In the genomic region with DNA sequence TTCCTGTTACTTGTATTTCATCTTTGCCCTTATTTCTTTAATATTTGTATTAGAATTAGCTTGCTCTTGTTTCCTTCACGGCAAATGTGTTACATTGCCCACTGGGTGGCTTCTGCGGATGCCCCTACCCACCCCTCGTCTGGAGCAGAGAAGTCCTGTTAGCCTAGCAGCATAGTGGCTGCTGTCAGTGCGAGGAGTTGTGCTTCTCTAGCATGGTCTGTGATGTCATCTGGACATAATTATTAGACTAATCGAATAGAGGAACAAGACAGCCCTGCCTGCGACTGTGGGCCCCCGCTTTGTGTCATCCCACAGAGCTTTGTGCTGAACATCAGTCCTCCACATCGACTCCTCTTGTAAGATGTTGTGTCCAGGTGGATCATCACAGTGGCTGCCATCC, we compare ENCODE assay signal across 29 cellular contexts.
DNase-seq lines count a peak whose midpoint lies in the region; ATAC-seq and TF ChIP-seq lines count a peak whose summit lies in the region.
"Had no signal": no experiment of that assay in that cellular context is flagged by ENCODE, and none has a peak within 500 bp of the region (broad histone marks: within the 10 kb centered on the region; RNA-seq: fewer than 3 reads in every experiment).

No MANE protein-coding gene starts in this region.

- no peak for TF ChIP-seq EP300 in transverse colon (IDR thresholded peaks at IDR 0.05; ENCODE audit: low read depth)

- TF ChIP-seq CTCF in WTC11 (IDR thresholded peaks at IDR 0.05) (no peak), osteocyte (IDR thresholded peaks at IDR 0.05) (no peak), transverse colon (IDR thresholded peaks at IDR 0.05) (no peak)

- H3K9me3 ChIP-seq in transverse colon, result no peaks in the 10 kb centered on the region
- H3K9me3 ChIP-seq: A549, adrenal gland, body of pancreas, esophagus squamous epithelium, HAP-1, lower lobe of right lung, thyroid gland had no signal

- 70 to 86% methylated on average over 2 to 8 of the region's 8 CpGs for WGBS in transverse colon (ENCODE audit: low coverage in 1 of 2), 2 donors

- H3K4me1 Mint-ChIP-seq in activated naive CD8-positive, alpha-beta T cell (ENCODE audit: low read depth), result peaks cover 78% of the 10 kb centered on the region
- H3K4me1 Mint-ChIP-seq in activated naive CD8-positive, alpha-beta T cell treated with anti-CD3 and anti-CD28 coated beads for 36 hours, result peaks cover 49% of the 10 kb centered on the region
- H3K4me1 Mint-ChIP-seq in WTC11 (peaks cover 65% of the 10 kb centered on the region), osteocyte (ENCODE audit: unreplicated experiment) (peaks cover 15% of the 10 kb centered on the region)

- no peak overlapping the region for H3K4me3 ChIP-seq in transverse colon
- H3K4me3 ChIP-seq: A549, adrenal gland, body of pancreas, esophagus squamous epithelium, HAP-1, lower lobe of right lung, smooth muscle cell, thyroid gland had no signal

- peaks cover 13% of the 10 kb centered on the region for H3K36me3 Mint-ChIP-seq in activated naive CD8-positive, alpha-beta T cell
- peaks cover 39% of the 10 kb centered on the region for H3K36me3 Mint-ChIP-seq in activated naive CD8-positive, alpha-beta T cell treated with anti-CD3 and anti-CD28 coated beads for 36 hours
- H3K36me3 Mint-ChIP-seq in WTC11, result peaks cover 27% of the 10 kb centered on the region
- peaks cover 27% of the 10 kb centered on the region for H3K36me3 Mint-ChIP-seq in osteocyte (ENCODE audit: unreplicated experiment)

- peaks cover 13 to 46% (median 24%) of the 10 kb centered on the region in 4 donors for H3K4me1 ChIP-seq in transverse colon
- H3K4me1 ChIP-seq: body of pancreas, foreskin keratinocyte, HAP-1 had no signal

- ATAC-seq in WTC11 (no peak), HG03520 (IDR thresholded peaks at IDR 0.05; ENCODE audit: unreplicated experiment) (no peak)
- ATAC-seq: body of pancreas; foreskin keratinocyte; natural killer cell; stimulated activated naive CD8-positive, alpha-beta T cell treated with anti-CD3 and anti-CD28 coated beads, Interleukin-15, amount 100 ng/mL, for 72 hours had no signal

- H3K9me3 Mint-ChIP-seq in activated naive CD8-positive, alpha-beta T cell (ENCODE audit: low read depth), result no peaks in the 10 kb centered on the region
- no peaks in the 10 kb centered on the region for H3K9me3 Mint-ChIP-seq in activated naive CD8-positive, alpha-beta T cell treated with anti-CD3 and anti-CD28 coated beads for 36 hours
- H3K9me3 Mint-ChIP-seq in WTC11 (peaks cover 8% of the 10 kb centered on the region; the same call in 1 of the 2 replicates), osteocyte (ENCODE audit: unreplicated experiment) (no peaks in the 10 kb centered on the region)
- H3K9me3 Mint-ChIP-seq: activated CD4-positive, alpha-beta T cell treated with anti-CD3 and anti-CD28 coated beads, Interleukin-2, amount 10 ng/mL, durations not matched to agents 7 days and 5 days; natural killer cell; stimulated activated naive CD8-positive, alpha-beta T cell treated with anti-CD3 and anti-CD28 coated beads, Interleukin-15, amount 100 ng/mL, for 72 hours had no signal

- in situ Hi-C loops in transverse colon (cut with MboI; ENCODE audit: low pct_ligation_motif_present in 1 of 4, low pct_unique_long_range_greater_than_20kb in 1 of 4, low sequenced_read_pairs in 3 of 4) (no loop called here), KBM-7 (cut with MboI; ENCODE audit: low pct_unique_long_range_greater_than_20kb, low sequenced_read_pairs) (no loop called here)

- no peak for TF ChIP-seq POLR2A in transverse colon (IDR thresholded peaks at IDR 0.05)

- H3K27ac ChIP-seq in transverse colon, result peak overlapping the region in 3 of 4 donors; percentile 10 to 32 (median 29)
- H3K27ac ChIP-seq: A549, body of pancreas, esophagus squamous epithelium, foreskin keratinocyte, lower lobe of right lung, WERI-Rb-1 had no signal

- POLR2A ChIA-PET in WTC11 (lab: Charles Lee), result interaction anchor here (1.1 kb wide), 1 partner anchor 16 kb away, joined by 4 read pairs; no protein-coding TSS in a partner anchor

- H3K27me3 ChIP-seq in transverse colon, result no peaks in the 10 kb centered on the region
- H3K27me3 ChIP-seq: adrenal gland, body of pancreas, esophagus squamous epithelium, foreskin keratinocyte, thyroid gland had no signal

- peaks cover 0 to 13% (median 4%) of the 10 kb centered on the region in 4 donors for H3K36me3 ChIP-seq in transverse colon

- intact Hi-C loops in transverse colon (cut with DNase I; ENCODE audit: low total_unique reads), result no loop called here

- CTCF ChIA-PET in WTC11 (lab: Charles Lee), result interaction anchor here (0.8 to 1.1 kb wide), 2 partner anchors 13 to 263 kb away, joined by 3 read pairs; no protein-coding TSS in a partner anchor

- H3K4me3 Mint-ChIP-seq in activated naive CD8-positive, alpha-beta T cell, result no peak overlapping the region
- no peak overlapping the region for H3K4me3 Mint-ChIP-seq in activated naive CD8-positive, alpha-beta T cell treated with anti-CD3 and anti-CD28 coated beads for 36 hours
- H3K4me3 Mint-ChIP-seq in WTC11 (no peak overlapping the region), osteocyte (ENCODE audit: unreplicated experiment) (no peak overlapping the region)
- H3K4me3 Mint-ChIP-seq: activated CD4-positive, alpha-beta T cell treated with anti-CD3 and anti-CD28 coated beads, Interleukin-2, amount 10 ng/mL, durations not matched to agents 7 days and 5 days; natural killer cell; stimulated activated naive CD8-positive, alpha-beta T cell treated with anti-CD3 and anti-CD28 coated beads, Interleukin-15, amount 100 ng/mL, for 72 hours had no signal

- H3K27me3 Mint-ChIP-seq in activated naive CD8-positive, alpha-beta T cell, result no peaks in the 10 kb centered on the region
- H3K27me3 Mint-ChIP-seq in activated naive CD8-positive, alpha-beta T cell treated with anti-CD3 and anti-CD28 coated beads for 36 hours, result no peaks in the 10 kb centered on the region
- H3K27me3 Mint-ChIP-seq in WTC11 (ENCODE audit: low read depth) (no peaks in the 10 kb centered on the region), osteocyte (ENCODE audit: unreplicated experiment) (no peaks in the 10 kb centered on the region)
- H3K27me3 Mint-ChIP-seq: activated CD4-positive, alpha-beta T cell treated with anti-CD3 and anti-CD28 coated beads, Interleukin-2, amount 10 ng/mL, durations not matched to agents 7 days and 5 days; stimulated activated naive CD8-positive, alpha-beta T cell treated with anti-CD3 and anti-CD28 coated beads, Interleukin-15, amount 100 ng/mL, for 72 hours had no signal

- no peak for DNase-seq in activated naive CD8-positive, alpha-beta T cell treated with anti-CD3 and anti-CD28 coated beads for 36 hours
- no peak for DNase-seq in WTC11 (ENCODE audit: low spot score)
- no peak for DNase-seq in osteocyte (ENCODE audit: extremely low spot score, unreplicated experiment)
- DNase-seq in transverse colon, result no peak
- DNase-seq in KBM-7, result no peak
- DNase-seq in pons (ENCODE audit: low spot score), result no peak
- DNase-seq: activated CD4-positive, alpha-beta T cell treated with anti-CD3 and anti-CD28 coated beads, Interleukin-2, amount 10 ng/mL, durations not matched to agents 7 days and 5 days; body of pancreas; cerebellar nuclear complex; dermis blood vessel endothelial cell; esophagus squamous epithelium; foreskin keratinocyte; Karpas-422; lower lobe of right lung; natural killer cell; NCI-H1417 treated with DMSO at 0.1 percent for 48 hours; NCI-H2081; NCI-H2227 treated with DMSO at 0.1 percent for 48 hours; retina; Right ventricle myocardium superior; stimulated activated naive CD8-positive, alpha-beta T cell treated with anti-CD3 and anti-CD28 coated beads, Interleukin-15, amount 100 ng/mL, for 72 hours; WERI-Rb-1 had no signal

- H3K27ac Mint-ChIP-seq in activated naive CD8-positive, alpha-beta T cell, result peak overlapping the region; percentile 58
- no peak overlapping the region for H3K27ac Mint-ChIP-seq in activated naive CD8-positive, alpha-beta T cell treated with anti-CD3 and anti-CD28 coated beads for 36 hours
- H3K27ac Mint-ChIP-seq in WTC11 (peak overlapping the region; percentile 9; the same call in 1 of the 2 replicates), osteocyte (ENCODE audit: unreplicated experiment) (peak overlapping the region; percentile 81)
- H3K27ac Mint-ChIP-seq: activated CD4-positive, alpha-beta T cell treated with anti-CD3 and anti-CD28 coated beads, Interleukin-2, amount 10 ng/mL, durations not matched to agents 7 days and 5 days had no signal

TF ChIP-seq in WTC11, 78 proteins besides CTCF, POLR2A, EP300 and RAD21 (continues in another document):
- TF ChIP-seq, protein P1, sequence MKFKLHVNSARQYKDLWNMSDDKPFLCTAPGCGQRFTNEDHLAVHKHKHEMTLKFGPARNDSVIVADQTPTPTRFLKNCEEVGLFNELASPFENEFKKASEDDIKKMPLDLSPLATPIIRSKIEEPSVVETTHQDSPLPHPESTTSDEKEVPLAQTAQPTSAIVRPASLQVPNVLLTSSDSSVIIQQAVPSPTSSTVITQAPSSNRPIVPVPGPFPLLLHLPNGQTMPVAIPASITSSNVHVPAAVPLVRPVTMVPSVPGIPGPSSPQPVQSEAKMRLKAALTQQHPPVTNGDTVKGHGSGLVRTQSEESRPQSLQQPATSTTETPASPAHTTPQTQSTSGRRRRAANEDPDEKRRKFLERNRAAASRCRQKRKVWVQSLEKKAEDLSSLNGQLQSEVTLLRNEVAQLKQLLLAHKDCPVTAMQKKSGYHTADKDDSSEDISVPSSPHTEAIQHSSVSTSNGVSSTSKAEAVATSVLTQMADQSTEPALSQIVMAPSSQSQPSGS (CRISPR knock-in tag; IDR thresholded peaks at IDR 0.05; ENCODE audit: borderline replicate concordance, low read depth), result no peak
- TF ChIP-seq ZNF263 (CRISPR knock-in tag; IDR thresholded peaks at IDR 0.05; ENCODE audit: low read depth) (no peak), FOXP1 (CRISPR knock-in tag; IDR thresholded peaks at IDR 0.05; ENCODE audit: borderline replicate concordance) (no peak), RELA (CRISPR knock-in tag; IDR thresholded peaks at IDR 0.05; ENCODE audit: borderline replicate concordance) (no peak), HMGA2 (CRISPR knock-in tag; IDR thresholded peaks at IDR 0.05) (no peak), EMX1 (CRISPR knock-in tag; IDR thresholded peaks at IDR 0.05) (no peak), NR1H2 (CRISPR knock-in tag; IDR thresholded peaks at IDR 0.05) (no peak), ZNF671 (CRISPR knock-in tag; IDR thresholded peaks at IDR 0.05) (no peak)
